In the genomic region with DNA sequence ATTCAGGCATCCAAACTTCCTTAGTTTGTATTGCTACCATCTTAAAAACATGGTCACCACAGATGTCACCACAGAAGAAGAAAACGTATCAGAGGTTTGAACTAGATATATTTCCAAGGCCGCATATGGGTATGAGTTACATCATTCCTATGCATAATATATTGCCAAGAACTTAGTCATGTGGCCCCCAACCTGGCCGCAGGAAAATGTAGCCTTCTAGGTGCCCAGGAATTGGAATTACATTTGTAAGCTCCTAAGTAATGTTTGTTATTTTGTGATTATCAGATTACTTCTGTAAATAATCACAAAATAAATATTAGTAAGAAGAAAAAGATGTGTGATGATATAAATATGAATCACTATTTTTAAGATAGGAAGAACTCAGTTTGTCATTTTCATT, we compare ENCODE assay signal across 11 cellular contexts.
"Had no signal": no experiment of that assay in that cellular context is flagged by ENCODE, and none has a peak within 500 bp of the region (broad histone marks: within the 10 kb centered on the region; RNA-seq: fewer than 3 reads in every experiment).

No MANE protein-coding gene starts in this region.

- FAIRE-seq: H1, H54 had no signal

- H3K4me2 ChIP-seq: GM23338 had no signal

- H2AFZ ChIP-seq: GM23248, GM23338 had no signal

- ATAC-seq: GM23338, HCT116 had no signal

- DNase-seq: GM23248, GOT3, H7, H9, HCEC 1CT, HFFc6 had no signal

- H3K4me1 ChIP-seq: HAP-1 had no signal

- H3K4me3 ChIP-seq: GM23248, GM23338, HAP-1 had no signal

- H3K9ac ChIP-seq: GM23248 had no signal

- H3K36me3 ChIP-seq: HAP-1 had no signal

- H3K27ac ChIP-seq: GM23248 had no signal

- H3K9me3 ChIP-seq: HAP-1 had no signal
